ENCODE assay signal across 29 cellular contexts in the genomic region with DNA sequence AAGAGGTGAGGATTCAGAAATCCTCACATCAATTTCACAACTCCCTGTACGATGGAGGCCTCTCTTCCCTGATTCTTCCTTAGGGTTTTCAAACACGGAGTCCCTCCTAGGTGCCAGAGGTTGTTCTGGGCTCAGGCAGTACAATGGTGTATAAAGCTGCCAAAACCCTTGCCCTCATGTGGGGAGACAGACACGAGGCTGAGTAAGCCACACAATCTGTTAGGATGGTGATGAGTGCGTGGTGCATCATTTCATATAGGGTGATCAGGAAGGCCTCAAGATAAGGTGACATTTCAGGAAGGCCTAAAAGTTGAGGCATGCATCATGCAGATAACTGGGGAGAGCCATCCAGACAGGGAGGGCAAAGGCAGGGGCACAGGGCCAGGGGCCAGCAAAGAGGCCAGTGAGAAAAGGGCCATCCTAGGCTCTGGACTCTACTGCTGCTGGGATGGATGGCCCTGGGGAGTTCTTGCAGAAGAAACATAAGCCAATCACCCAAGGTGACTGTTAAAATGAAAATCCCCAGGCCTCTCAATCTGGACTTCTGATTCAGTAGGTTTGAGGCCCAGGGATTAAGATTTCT.
"Had no signal": no experiment of that assay in that cellular context is flagged by ENCODE, and none has a peak within 500 bp of the region (broad histone marks: within the 10 kb centered on the region; RNA-seq: fewer than 3 reads in every experiment).

No MANE protein-coding gene starts in this region.

- H3K27me3 Mint-ChIP-seq: activated CD4-positive, alpha-beta memory T cell treated with anti-CD3 and anti-CD28 coated beads for 36 hours; activated CD4-positive, alpha-beta T cell treated with anti-CD3 and anti-CD28 coated beads for 36 hours; activated CD4-positive, alpha-beta T cell treated with anti-CD3 and anti-CD28 coated beads, Interleukin-2, amount 10 ng/mL, durations not matched to agents 24 days and 14 days; activated CD8-positive, alpha-beta memory T cell treated with anti-CD3 and anti-CD28 coated beads, Interleukin-2, amount 10 ng/mL, durations not matched to agents 7 days and 5 days; activated naive CD4-positive, alpha-beta T cell treated with anti-CD3 and anti-CD28 coated beads, Interleukin-2, amount 50 U/mL, for 24 hours; activated naive CD8-positive, alpha-beta T cell treated with anti-CD3 and anti-CD28 coated beads for 36 hours; activated naive CD8-positive, alpha-beta T cell treated with anti-CD3 and anti-CD28 coated beads, Interleukin-2, amount 50 U/mL, for 24 hours; T-helper 17 cell had no signal

- H3K27ac Mint-ChIP-seq: activated CD4-positive, alpha-beta memory T cell treated with anti-CD3 and anti-CD28 coated beads for 36 hours; activated CD4-positive, alpha-beta T cell treated with anti-CD3 and anti-CD28 coated beads for 36 hours; activated CD4-positive, alpha-beta T cell treated with anti-CD3 and anti-CD28 coated beads, Interleukin-2, amount 10 ng/mL, durations not matched to agents 24 days and 14 days; activated CD8-positive, alpha-beta memory T cell treated with anti-CD3 and anti-CD28 coated beads, Interleukin-2, amount 10 ng/mL, durations not matched to agents 7 days and 5 days; activated CD8-positive, alpha-beta T cell treated with anti-CD3 and anti-CD28 coated beads, Interleukin-2, amount 10 ng/mL, durations not matched to agents 7 days and 5 days; activated naive CD4-positive, alpha-beta T cell treated with anti-CD3 and anti-CD28 coated beads for 36 hours; activated naive CD4-positive, alpha-beta T cell treated with anti-CD3 and anti-CD28 coated beads, Interleukin-2, amount 50 U/mL, for 24 hours; activated naive CD8-positive, alpha-beta T cell treated with anti-CD3 and anti-CD28 coated beads for 36 hours; activated naive CD8-positive, alpha-beta T cell treated with anti-CD3 and anti-CD28 coated beads, Interleukin-2, amount 50 U/mL, for 24 hours; activated T-helper 1 cell treated with anti-CD3 and anti-CD28 coated beads, Interleukin-12 subunit alpha, Interleukin-12 subunit beta, Interleukin-2, Interleukin-4 antibody, amounts not matched to agents 30 ng/mL and 10 ng/mL and 1 ng/mL, durations not matched to agents 14 hours and 24 hours and 36 hours; activated T-helper 2 cell treated with anti-CD3 and anti-CD28 coated beads, Interferon-gamma antibody, Interleukin-2, Interleukin-4, amounts not matched to agents 10 μg/mL and 5 μg/mL and 100 μg/mL, durations not matched to agents 14 hours and 24 hours and 36 hours; T-helper 17 cell; T-helper 2 cell treated with Interferon-gamma antibody and Interleukin-4, amounts not matched to agents 5 μg/mL and 100 μg/mL, for 36 hours had no signal

- H3K36me3 Mint-ChIP-seq: activated CD4-positive, alpha-beta memory T cell treated with anti-CD3 and anti-CD28 coated beads for 36 hours; activated CD8-positive, alpha-beta memory T cell treated with anti-CD3 and anti-CD28 coated beads, Interleukin-2, amount 10 ng/mL, durations not matched to agents 7 days and 5 days; activated naive CD8-positive, alpha-beta T cell treated with anti-CD3 and anti-CD28 coated beads for 36 hours had no signal

- H3K4me3 ChIP-seq: adrenal gland, body of pancreas had no signal

- DNase-seq: activated CD4-positive, alpha-beta memory T cell treated with anti-CD3 and anti-CD28 coated beads for 36 hours; activated CD4-positive, alpha-beta T cell treated with anti-CD3 and anti-CD28 coated beads for 36 hours; activated CD4-positive, alpha-beta T cell treated with anti-CD3 and anti-CD28 coated beads, Interleukin-2, amount 10 ng/mL, durations not matched to agents 24 days and 14 days; activated CD4-positive, CD25-positive, alpha-beta regulatory T cell; activated CD4-positive, CD25-positive, alpha-beta regulatory T cell treated with anti-CD3 and anti-CD28 coated beads, Interleukin-2, amount 50 U/mL, for 72 hours; activated CD8-positive, alpha-beta memory T cell treated with anti-CD3 and anti-CD28 coated beads, Interleukin-2, amount 10 ng/mL, durations not matched to agents 7 days and 5 days; activated CD8-positive, alpha-beta memory T cell treated with anti-CD3 and anti-CD28 coated beads, Interleukin-2, amount 50 U/mL, for 4 hours; activated CD8-positive, alpha-beta T cell treated with anti-CD3 and anti-CD28 coated beads, Interleukin-2, amount 10 ng/mL, durations not matched to agents 7 days and 5 days; activated effector memory CD4-positive, alpha-beta T cell treated with anti-CD3 and anti-CD28 coated beads, Interleukin-2, amount 50 U/mL, for 16 hours; activated naive CD4-positive, alpha-beta T cell treated with anti-CD3 and anti-CD28 coated beads for 36 hours; activated naive CD8-positive, alpha-beta T cell treated with anti-CD3 and anti-CD28 coated beads for 36 hours; activated naive CD8-positive, alpha-beta T cell treated with anti-CD3 and anti-CD28 coated beads, Interleukin-2, amount 50 U/mL, for 24 hours; activated T-cell treated with anti-CD3 and anti-CD28 coated beads, Interleukin-2, amount 50 U/mL, for 1 hour; activated T-cell treated with anti-CD3 and anti-CD28 coated beads, Interleukin-2, amount 50 U/mL, for 48 hours; adrenal gland; amygdala; body of pancreas; caudate nucleus; cortex of kidney; dermis blood vessel endothelial cell; effector CD8-positive, alpha-beta T cell; T-helper 1 cell; T-helper 17 cell; T1000 had no signal

- H3K27me3 ChIP-seq: adrenal gland, body of pancreas had no signal

- H3K27ac ChIP-seq: adrenal gland, body of pancreas, epithelial cell of prostate had no signal

- H3K9me3 Mint-ChIP-seq: activated CD4-positive, alpha-beta memory T cell treated with anti-CD3 and anti-CD28 coated beads for 36 hours; activated CD4-positive, alpha-beta T cell treated with anti-CD3 and anti-CD28 coated beads, Interleukin-2, amount 10 ng/mL, durations not matched to agents 24 days and 14 days; activated naive CD4-positive, alpha-beta T cell treated with anti-CD3 and anti-CD28 coated beads, Interleukin-2, amount 50 U/mL, for 24 hours; activated naive CD8-positive, alpha-beta T cell treated with anti-CD3 and anti-CD28 coated beads for 36 hours; activated naive CD8-positive, alpha-beta T cell treated with anti-CD3 and anti-CD28 coated beads, Interleukin-2, amount 50 U/mL, for 24 hours; activated T-helper 1 cell treated with anti-CD3 and anti-CD28 coated beads, Interleukin-12 subunit alpha, Interleukin-12 subunit beta, Interleukin-2, Interleukin-4 antibody, amounts not matched to agents 30 ng/mL and 10 ng/mL and 1 ng/mL, durations not matched to agents 14 hours and 24 hours and 36 hours; activated T-helper 2 cell treated with anti-CD3 and anti-CD28 coated beads, Interferon-gamma antibody, Interleukin-2, Interleukin-4, amounts not matched to agents 10 μg/mL and 5 μg/mL and 100 μg/mL, durations not matched to agents 14 hours and 24 hours and 36 hours; T-helper 2 cell treated with Interferon-gamma antibody and Interleukin-4, amounts not matched to agents 5 μg/mL and 100 μg/mL, for 36 hours had no signal

- H3K4me1 ChIP-seq: adrenal gland, body of pancreas had no signal

- H3K9me3 ChIP-seq: adrenal gland, body of pancreas had no signal

- H3K4me1 Mint-ChIP-seq: activated CD4-positive, alpha-beta T cell treated with anti-CD3 and anti-CD28 coated beads for 36 hours; activated CD4-positive, alpha-beta T cell treated with anti-CD3 and anti-CD28 coated beads, Interleukin-2, amount 10 ng/mL, durations not matched to agents 24 days and 14 days; activated CD8-positive, alpha-beta memory T cell treated with anti-CD3 and anti-CD28 coated beads, Interleukin-2, amount 10 ng/mL, durations not matched to agents 7 days and 5 days; activated naive CD4-positive, alpha-beta T cell treated with anti-CD3 and anti-CD28 coated beads, Interleukin-2, amount 50 U/mL, for 24 hours; activated naive CD8-positive, alpha-beta T cell treated with anti-CD3 and anti-CD28 coated beads for 36 hours; activated naive CD8-positive, alpha-beta T cell treated with anti-CD3 and anti-CD28 coated beads, Interleukin-2, amount 50 U/mL, for 24 hours; T-helper 17 cell had no signal

- ATAC-seq: activated CD4-positive, alpha-beta T cell treated with anti-CD3 and anti-CD28 coated beads for 36 hours; activated CD8-positive, alpha-beta memory T cell treated with anti-CD3 and anti-CD28 coated beads, Interleukin-2, amount 10 ng/mL, durations not matched to agents 7 days and 5 days; activated CD8-positive, alpha-beta T cell treated with anti-CD3 and anti-CD28 coated beads, Interleukin-2, amount 10 ng/mL, durations not matched to agents 7 days and 5 days; activated naive CD8-positive, alpha-beta T cell treated with anti-CD3 and anti-CD28 coated beads, Interleukin-2, amount 50 U/mL, for 24 hours; body of pancreas; T-helper 17 cell had no signal

- H3K4me3 Mint-ChIP-seq: activated CD4-positive, alpha-beta memory T cell treated with anti-CD3 and anti-CD28 coated beads for 36 hours; activated CD4-positive, alpha-beta T cell treated with anti-CD3 and anti-CD28 coated beads for 36 hours; activated CD4-positive, alpha-beta T cell treated with anti-CD3 and anti-CD28 coated beads, Interleukin-2, amount 10 ng/mL, durations not matched to agents 24 days and 14 days; activated CD8-positive, alpha-beta memory T cell treated with anti-CD3 and anti-CD28 coated beads, Interleukin-2, amount 10 ng/mL, durations not matched to agents 7 days and 5 days; activated CD8-positive, alpha-beta T cell treated with anti-CD3 and anti-CD28 coated beads, Interleukin-2, amount 10 ng/mL, durations not matched to agents 7 days and 5 days; activated naive CD4-positive, alpha-beta T cell treated with anti-CD3 and anti-CD28 coated beads for 36 hours; activated naive CD4-positive, alpha-beta T cell treated with anti-CD3 and anti-CD28 coated beads, Interleukin-2, amount 50 U/mL, for 24 hours; activated naive CD8-positive, alpha-beta T cell treated with anti-CD3 and anti-CD28 coated beads for 36 hours; activated naive CD8-positive, alpha-beta T cell treated with anti-CD3 and anti-CD28 coated beads, Interleukin-2, amount 50 U/mL, for 24 hours; activated T-helper 1 cell treated with anti-CD3 and anti-CD28 coated beads, Interleukin-12 subunit alpha, Interleukin-12 subunit beta, Interleukin-2, Interleukin-4 antibody, amounts not matched to agents 30 ng/mL and 10 ng/mL and 1 ng/mL, durations not matched to agents 14 hours and 24 hours and 36 hours; T-helper 17 cell; T-helper 2 cell treated with Interferon-gamma antibody and Interleukin-4, amounts not matched to agents 5 μg/mL and 100 μg/mL, for 36 hours had no signal

- H3K36me3 ChIP-seq: adrenal gland had no signal
